In genomic region chr6:142336183-142336582, GRCh38 we compare ENCODE assay signal across 21 cellular contexts. TPM values are rescaled to one million over a fixed set of nuclear protein-coding genes. Genes with fewer than 3 reads are reported as not detected.
DNase-seq lines count a peak whose midpoint lies in the region; ATAC-seq, FAIRE-seq and TF ChIP-seq lines count a peak whose summit lies in the region.
"Had no signal": no experiment of that assay in that cellular context is flagged by ENCODE, and none has a peak within 500 bp of the region (broad histone marks: within the 10 kb centered on the region; RNA-seq: fewer than 3 reads in every experiment).

No MANE protein-coding gene starts in this region.

- peak; percentile 9 for FAIRE-seq in GM18507 (lab: Jason Lieb, UNC)
- FAIRE-seq: GM12878, H54 had no signal

- H3K9me3 ChIP-seq in Panc1 (ENCODE audit: control insufficient read depth, insufficient read depth, low read depth, low read length) (no peaks in the 10 kb centered on the region), liver (ENCODE audit: control insufficient read depth in 4 of 4, low read length in 3 of 4) (no peaks in the 10 kb centered on the region), smooth muscle cell (replicated peaks; ENCODE audit: low read depth) (no peaks in the 10 kb centered on the region)
- H3K9me3 ChIP-seq: BE2C had no signal

- peak in 1 of 2 donors; percentile 28 for TF ChIP-seq RAD21 in liver (IDR thresholded peaks at IDR 0.05)

- no peak overlapping the region for H3K9ac ChIP-seq in liver (ENCODE audit: low read depth in 1 of 2, low read length in 2 of 2)
- no peak overlapping the region for H3K9ac ChIP-seq in smooth muscle cell (ENCODE audit: low read depth)

- no peaks in the 10 kb centered on the region for H3K79me2 ChIP-seq in smooth muscle cell (ENCODE audit: low read depth)

- BruUV-seq in Panc1 (replicated peaks; lab: Mats Ljungman, UMichigan), result no TSS peak

- H3K36me3 ChIP-seq in Panc1 (ENCODE audit: control insufficient read depth, insufficient read depth, low read length) (peaks cover 2% of the 10 kb centered on the region; the same call in 1 of the 2 replicates), liver (ENCODE audit: control insufficient read depth in 4 of 4, insufficient read depth in 3 of 4, low read depth in 1 of 4, low read length in 3 of 4) (no peaks in the 10 kb centered on the region), smooth muscle cell (ENCODE audit: low read depth) (no peaks in the 10 kb centered on the region)
- H3K36me3 ChIP-seq: BE2C had no signal

- in situ Hi-C loops in Panc1 (cut with HindIII; ENCODE audit: low pct_unique_long_range_greater_than_20kb, low sequenced_read_pairs), result no loop called here

- DNase-seq in GM18507 (ENCODE audit: extremely low spot score, insufficient read length, low read depth) (no peak), Panc1 (ENCODE audit: low read depth, low spot score) (no peak), smooth muscle cell (lab: John Stamatoyannopoulos, UW; ENCODE audit: unreplicated experiment) (no peak), posterior cingulate gyrus (no peak), SHP77 (lab: John Stamatoyannopoulos, UW) (no peak)
- DNase-seq: ACHN; BE2C; C1 segment of cervical spinal cord; CD4-positive, CD25-positive, alpha-beta regulatory T cell; CD8-positive, alpha-beta memory T cell; COR-L47; DMS 273 treated with DMSO at 0.1 percent for 48 hours; DMS53; DND-41; EL; HCEC 1CT had no signal

- CTCF ChIA-PET in Panc1 (lab: Charles Lee), result no interaction called here

- POLR2A ChIA-PET in Panc1 (lab: Charles Lee), result no interaction called here

- H3K27ac ChIP-seq in Panc1 (ENCODE audit: low read length), result peak overlapping the region; percentile 99
- peak overlapping the region; percentile 55 to 73 for H3K27ac ChIP-seq in liver (ENCODE audit: low read depth in 1 of 2, low read length in 2 of 2)
- no peak overlapping the region for H3K27ac ChIP-seq in smooth muscle cell (ENCODE audit: low read depth)

- ATAC-seq in Panc1 (0 out of 2 replicates have a peak, but pooled peaks have one; percentile 12), GM21528 (IDR thresholded peaks at IDR 0.05; ENCODE audit: low FRiP score, unreplicated experiment) (no peak)
- ATAC-seq: GM12878, GM23338 had no signal

- intact Hi-C loops in Panc1 (cut with micrococcal nuclease; ENCODE audit: unreplicated experiment), result no loop called here
- intact Hi-C loops in posterior cingulate gyrus (cut with DNase I), result no loop called here

- H3K4me1 ChIP-seq in Panc1 (ENCODE audit: control insufficient read depth, insufficient read depth, low read length), result peaks cover 94% of the 10 kb centered on the region
- H3K4me1 ChIP-seq in liver (ENCODE audit: control insufficient read depth in 4 of 4, insufficient read depth in 4 of 4, low read length in 3 of 4), result peaks cover 10 to 55% (median 35%) of the 10 kb centered on the region in 4 donors
- H3K4me1 ChIP-seq in smooth muscle cell (ENCODE audit: low read depth), result peaks cover 7% of the 10 kb centered on the region
- H3K4me1 ChIP-seq: BE2C had no signal

- H4K20me1 ChIP-seq in smooth muscle cell (ENCODE audit: low read depth), result no peaks in the 10 kb centered on the region

- TF ChIP-seq CTCF in Panc1 (IDR thresholded peaks at IDR 0.05) (no peak), liver (IDR thresholded peaks at IDR 0.05; ENCODE audit: low read depth, low read length, missing input control) (no peak), smooth muscle cell (IDR thresholded peaks at IDR 0.05; ENCODE audit: borderline replicate concordance, insufficient read depth, poor library complexity, severe bottlenecking) (no peak)

- H3K27me3 ChIP-seq in Panc1 (ENCODE audit: control insufficient read depth, insufficient read depth, low read length), result no peaks in the 10 kb centered on the region
- H3K27me3 ChIP-seq in liver (ENCODE audit: control insufficient read depth in 4 of 4, insufficient read depth in 4 of 4, low read length in 3 of 4), result no peaks in the 10 kb centered on the region
- no peaks in the 10 kb centered on the region for H3K27me3 ChIP-seq in smooth muscle cell (ENCODE audit: low read depth)
- H3K27me3 ChIP-seq: BE2C had no signal

- no peak overlapping the region for H3K4me3 ChIP-seq in Panc1 (ENCODE audit: low read depth in 2 of 2, low read length in 2 of 2)
- H3K4me3 ChIP-seq in liver (ENCODE audit: low read depth in 1 of 3, low read length in 3 of 3), result no peak overlapping the region
- no peak overlapping the region for H3K4me3 ChIP-seq in smooth muscle cell
- H3K4me3 ChIP-seq: GM12878, GM23338 had no signal

- no peak overlapping the region for H3K4me2 ChIP-seq in smooth muscle cell
- H3K4me2 ChIP-seq: GM23338 had no signal

- peak overlapping the region; percentile 16 for H2AFZ ChIP-seq in smooth muscle cell (ENCODE audit: low read depth)
- H2AFZ ChIP-seq: GM23338 had no signal

- H3F3A ChIP-seq in smooth muscle cell (ENCODE audit: low read depth), result no peaks in the 10 kb centered on the region

TF ChIP-seq in liver, 16 proteins besides CTCF, POLR2A, EP300 and RAD21:
- TF ChIP-seq RXRA (IDR thresholded peaks at IDR 0.05), result peak; percentile 49 to 54
- no peak for TF ChIP-seq YY1 (IDR thresholded peaks at IDR 0.05)
- no peak for TF ChIP-seq ATF3 (IDR thresholded peaks at IDR 0.05)
- no peak for TF ChIP-seq NR2F2 (IDR thresholded peaks at IDR 0.05)
- TF ChIP-seq EGR1 (IDR thresholded peaks at IDR 0.05; ENCODE audit: low read depth in 2 of 2), result no peak
- TF ChIP-seq ZBTB33 (IDR thresholded peaks at IDR 0.05), result no peak
- TF ChIP-seq FOXA2 (IDR thresholded peaks at IDR 0.05), result no peak
- no peak for TF ChIP-seq REST (IDR thresholded peaks at IDR 0.05)
- peak; percentile 69 to 73 for TF ChIP-seq HNF4A (conservative IDR thresholded peaks at IDR 0.05)
- TF ChIP-seq SP1 (IDR thresholded peaks at IDR 0.05), result peak; percentile 54
- peak; percentile 29 for TF ChIP-seq HNF4G (IDR thresholded peaks at IDR 0.05)
- TF ChIP-seq FOXA1 (IDR thresholded peaks at IDR 0.05), result no peak
- no peak for TF ChIP-seq GABPA (IDR thresholded peaks at IDR 0.05 in 1 of 2, conservative IDR thresholded peaks at IDR 0.05 in 1 of 2)
- TF ChIP-seq TAF1 (conservative IDR thresholded peaks at IDR 0.05), result no peak
- TF ChIP-seq MAX (IDR thresholded peaks at IDR 0.05), result peak; percentile 18
- peak; percentile 7 to 8 for TF ChIP-seq JUND (IDR thresholded peaks at IDR 0.05)

RNA-seq across cellular contexts. Expression of gene ADGRG6, which starts 34.4 kb away (rescaled TPM):
- 259 TPM for total RNA-seq in Panc1 (2021; ENCODE audit: unreplicated experiment)
- 87.8 TPM for polyA plus RNA-seq in Panc1 (2012; ENCODE audit: insufficient read length)
- total RNA-seq in liver, result 100 to 1,000 TPM in 1 of 2 donors, 10 to 100 TPM in 1; 57.8 to 110 TPM
- polyA plus RNA-seq in liver, result 10 to 100 TPM; 18.7 to 33.6 TPM
- 11.3 and 14.2 TPM in 2 replicates for total RNA-seq in smooth muscle cell
- 0.77 and 3.9 TPM in 2 replicates for polyA plus RNA-seq in smooth muscle cell
- polyA plus RNA-seq: CD4-positive, CD25-positive, alpha-beta regulatory T cell; CD8-positive, alpha-beta memory T cell had no signal
